Comparison of ENCODE assay signal across 9 cellular contexts in genomic region chr6:117352466-117353081, GRCh38.
DNase-seq lines count a peak whose midpoint lies in the region; ATAC-seq and TF ChIP-seq lines count a peak whose summit lies in the region.
"Had no signal": no experiment of that assay in that cellular context is flagged by ENCODE, and none has a peak within 500 bp of the region (broad histone marks: within the 10 kb centered on the region; RNA-seq: fewer than 3 reads in every experiment).

No MANE protein-coding gene starts in this region.

- H3K23ac ChIP-seq in neuronal stem cell (ENCODE audit: low read depth, low read length, poor library complexity), result no peak overlapping the region

- no peak overlapping the region for H3K4ac ChIP-seq in neuronal stem cell (ENCODE audit: low read length)

- no peak overlapping the region for H2AK5ac ChIP-seq in neuronal stem cell (ENCODE audit: low read depth, low read length)

- H2BK12ac ChIP-seq in neuronal stem cell (ENCODE audit: low read length), result no peak overlapping the region

- no peaks in the 10 kb centered on the region for H3K9me3 Mint-ChIP-seq in mesothelial cell of epicardium
- no peaks in the 10 kb centered on the region for H3K9me3 Mint-ChIP-seq in activated T-cell treated with anti-CD3 and anti-CD28 coated beads, Interleukin-2, amount 50 U/mL, for 24 hours
- H3K9me3 Mint-ChIP-seq: activated naive CD8-positive, alpha-beta T cell treated with anti-CD3 and anti-CD28 coated beads, Interleukin-2, amount 10 ng/mL, durations not matched to agents 7 days and 5 days had no signal

- no peak overlapping the region for H2AFZ ChIP-seq in neuronal stem cell (ENCODE audit: low read length)

- H2BK120ac ChIP-seq in neuronal stem cell (ENCODE audit: low read depth, low read length), result no peak overlapping the region

- no peak overlapping the region for H3K4me2 ChIP-seq in neuronal stem cell (ENCODE audit: insufficient read depth, low read length, poor library complexity, severe bottlenecking)

- H4K8ac ChIP-seq in neuronal stem cell (ENCODE audit: low read depth, low read length), result no peak overlapping the region

- H2BK5ac ChIP-seq in neuronal stem cell (ENCODE audit: low read length), result no peak overlapping the region

- H3K14ac ChIP-seq in neuronal stem cell (ENCODE audit: low read length), result no peak overlapping the region

- H3K27ac ChIP-seq in cardiac muscle cell (no peak overlapping the region), right atrium auricular region (no peak overlapping the region), neuronal stem cell (replicated peaks; ENCODE audit: low read length) (no peak overlapping the region)

- no peak overlapping the region for H3K9ac ChIP-seq in neuronal stem cell (ENCODE audit: low read depth, low read length, poor library complexity)

- H3K79me1 ChIP-seq in neuronal stem cell (ENCODE audit: low read depth, low read length), result no peaks in the 10 kb centered on the region

- no peak overlapping the region for H3K27ac Mint-ChIP-seq in mesothelial cell of epicardium
- H3K27ac Mint-ChIP-seq in activated T-cell treated with anti-CD3 and anti-CD28 coated beads, Interleukin-2, amount 50 U/mL, for 24 hours, result no peak overlapping the region
- H3K27ac Mint-ChIP-seq: activated naive CD8-positive, alpha-beta T cell treated with anti-CD3 and anti-CD28 coated beads, Interleukin-2, amount 10 ng/mL, durations not matched to agents 7 days and 5 days had no signal

- TF ChIP-seq CTCF in cardiac muscle cell (IDR thresholded peaks at IDR 0.05; ENCODE audit: low read depth, low read length) (peak; percentile 60), right atrium auricular region (IDR thresholded peaks at IDR 0.05) (peak in 1 of 2 donors; percentile 54), WI38 (IDR thresholded peaks at IDR 0.05; ENCODE audit: low read depth, low read length) (peak; percentile 26), mesothelial cell of epicardium (IDR thresholded peaks at IDR 0.05; ENCODE audit: unreplicated experiment) (peak; percentile 78)

- H3K27me3 ChIP-seq in cardiac muscle cell (no peaks in the 10 kb centered on the region), right atrium auricular region (no peaks in the 10 kb centered on the region), neuronal stem cell (ENCODE audit: control insufficient read depth in 3 of 3, insufficient read depth in 3 of 3, low read depth in 1 of 3, low read length in 3 of 3) (no peaks in the 10 kb centered on the region)

- H3K9me3 ChIP-seq in cardiac muscle cell (ENCODE audit: low read depth) (no peaks in the 10 kb centered on the region), right atrium auricular region (no peaks in the 10 kb centered on the region), neuronal stem cell (replicated peaks in 1 of 2; ENCODE audit: control insufficient read depth in 2 of 2, insufficient read depth in 1 of 2, low read depth in 1 of 2, low read length in 2 of 2) (no peaks in the 10 kb centered on the region)

- H3K27me3 Mint-ChIP-seq in mesothelial cell of epicardium (ENCODE audit: low read depth), result peaks cover 4% of the 10 kb centered on the region
- no peaks in the 10 kb centered on the region for H3K27me3 Mint-ChIP-seq in activated T-cell treated with anti-CD3 and anti-CD28 coated beads, Interleukin-2, amount 50 U/mL, for 24 hours

- H2BK15ac ChIP-seq in neuronal stem cell (ENCODE audit: low read length), result no peak overlapping the region

- no peak overlapping the region for H3K4me3 Mint-ChIP-seq in mesothelial cell of epicardium
- H3K4me3 Mint-ChIP-seq in activated T-cell treated with anti-CD3 and anti-CD28 coated beads, Interleukin-2, amount 50 U/mL, for 24 hours, result no peak overlapping the region
- H3K4me3 Mint-ChIP-seq: activated naive CD8-positive, alpha-beta T cell treated with anti-CD3 and anti-CD28 coated beads, Interleukin-2, amount 10 ng/mL, durations not matched to agents 7 days and 5 days had no signal

- ATAC-seq in HG03175 (IDR thresholded peaks at IDR 0.05; ENCODE audit: unreplicated experiment), result peak; percentile 74

- H3K4me1 Mint-ChIP-seq in mesothelial cell of epicardium, result no peaks in the 10 kb centered on the region
- no peaks in the 10 kb centered on the region for H3K4me1 Mint-ChIP-seq in activated T-cell treated with anti-CD3 and anti-CD28 coated beads, Interleukin-2, amount 50 U/mL, for 24 hours (ENCODE audit: low read depth)
- H3K4me1 Mint-ChIP-seq: activated naive CD8-positive, alpha-beta T cell treated with anti-CD3 and anti-CD28 coated beads, Interleukin-2, amount 10 ng/mL, durations not matched to agents 7 days and 5 days had no signal

- H4K91ac ChIP-seq in neuronal stem cell (ENCODE audit: low read depth, low read length, poor library complexity), result no peak overlapping the region

- H3K18ac ChIP-seq in neuronal stem cell (ENCODE audit: low read length), result no peak overlapping the region

- no peaks in the 10 kb centered on the region for H3K36me3 Mint-ChIP-seq in mesothelial cell of epicardium
- H3K36me3 Mint-ChIP-seq in activated T-cell treated with anti-CD3 and anti-CD28 coated beads, Interleukin-2, amount 50 U/mL, for 24 hours (ENCODE audit: low read depth), result no peaks in the 10 kb centered on the region
- H3K36me3 Mint-ChIP-seq: activated naive CD8-positive, alpha-beta T cell treated with anti-CD3 and anti-CD28 coated beads, Interleukin-2, amount 10 ng/mL, durations not matched to agents 7 days and 5 days had no signal

- H3K4me3 ChIP-seq in cardiac muscle cell (no peak overlapping the region), right atrium auricular region (no peak overlapping the region), WI38 (ENCODE audit: low read depth, low read length) (no peak overlapping the region), neuronal stem cell (ENCODE audit: low read length in 2 of 2) (no peak overlapping the region)

- H3K36me3 ChIP-seq in cardiac muscle cell (no peaks in the 10 kb centered on the region), right atrium auricular region (no peaks in the 10 kb centered on the region), neuronal stem cell (replicated peaks in 1 of 2; ENCODE audit: control insufficient read depth in 2 of 2, insufficient read depth in 2 of 2, low read length in 2 of 2) (no peaks in the 10 kb centered on the region)

- H3K4me1 ChIP-seq in cardiac muscle cell (ENCODE audit: low read depth) (no peaks in the 10 kb centered on the region), right atrium auricular region (no peaks in the 10 kb centered on the region), neuronal stem cell (ENCODE audit: control insufficient read depth in 2 of 2, insufficient read depth in 1 of 2, low read depth in 1 of 2, low read length in 2 of 2) (peaks cover 0 to 1% of the 10 kb centered on the region in 2 donors)

- no CpG with 5 or more reads among the region's 3 CpGs for WGBS in neuronal stem cell (ENCODE audit: extremely low coverage in 2 of 2, insufficient read length in 2 of 2, insufficient replicate concordance in 1 of 2), 2 donors

- DNase-seq in cardiac muscle cell (ENCODE audit: low read depth in 1 of 2, low spot score in 1 of 2) (peak in 1 of 2 donors; percentile 43), right atrium auricular region (ENCODE audit: low spot score) (no peak), mesothelial cell of epicardium (ENCODE audit: low spot score in 2 of 2, unreplicated experiment in 2 of 2) (no peak), Ammon's horn (ENCODE audit: low spot score) (no peak), neuronal stem cell (ENCODE audit: low spot score) (no peak)
- no peak for DNase-seq in activated T-cell treated with anti-CD3 and anti-CD28 coated beads, Interleukin-2, amount 50 U/mL, for 24 hours
- DNase-seq: activated naive CD8-positive, alpha-beta T cell treated with anti-CD3 and anti-CD28 coated beads, Interleukin-2, amount 10 ng/mL, durations not matched to agents 7 days and 5 days had no signal
